Comparison of ENCODE assay signal across 1 cellular context in the genomic region with DNA sequence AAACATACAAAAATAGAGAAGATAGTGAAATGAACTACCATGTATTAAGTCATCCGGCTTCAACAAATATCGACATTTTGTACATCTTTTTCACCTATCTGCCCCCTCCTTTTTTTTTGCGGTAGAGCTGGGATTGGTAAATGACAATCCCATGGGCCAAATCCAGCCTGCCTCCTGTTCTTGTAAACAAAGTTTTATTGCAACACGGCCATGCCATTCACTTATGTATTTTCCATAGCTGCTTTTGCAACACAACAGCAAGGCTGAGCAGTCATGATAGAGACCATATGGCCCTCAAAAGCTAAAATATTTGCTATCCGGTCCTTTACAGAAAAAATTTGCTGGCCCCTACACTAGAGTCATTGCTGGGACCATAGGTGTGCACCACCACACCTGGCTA.
TF ChIP-seq lines count a peak whose summit lies in the region.

No MANE protein-coding gene starts in this region.

TF ChIP-seq in WTC11, 78 proteins besides CTCF, POLR2A, EP300 and RAD21 (continued from another document):
- TF ChIP-seq ZNF423 (CRISPR knock-in tag; IDR thresholded peaks at IDR 0.05) (no peak), NFYB (CRISPR knock-in tag; conservative IDR thresholded peaks at IDR 0.05; ENCODE audit: low read depth) (no peak), GTF2I (CRISPR knock-in tag; conservative IDR thresholded peaks at IDR 0.05) (no peak), NR2C2 (CRISPR knock-in tag; IDR thresholded peaks at IDR 0.05) (no peak), MXD4 (CRISPR knock-in tag; IDR thresholded peaks at IDR 0.05; ENCODE audit: borderline replicate concordance) (no peak)
- TF ChIP-seq, protein P1, sequence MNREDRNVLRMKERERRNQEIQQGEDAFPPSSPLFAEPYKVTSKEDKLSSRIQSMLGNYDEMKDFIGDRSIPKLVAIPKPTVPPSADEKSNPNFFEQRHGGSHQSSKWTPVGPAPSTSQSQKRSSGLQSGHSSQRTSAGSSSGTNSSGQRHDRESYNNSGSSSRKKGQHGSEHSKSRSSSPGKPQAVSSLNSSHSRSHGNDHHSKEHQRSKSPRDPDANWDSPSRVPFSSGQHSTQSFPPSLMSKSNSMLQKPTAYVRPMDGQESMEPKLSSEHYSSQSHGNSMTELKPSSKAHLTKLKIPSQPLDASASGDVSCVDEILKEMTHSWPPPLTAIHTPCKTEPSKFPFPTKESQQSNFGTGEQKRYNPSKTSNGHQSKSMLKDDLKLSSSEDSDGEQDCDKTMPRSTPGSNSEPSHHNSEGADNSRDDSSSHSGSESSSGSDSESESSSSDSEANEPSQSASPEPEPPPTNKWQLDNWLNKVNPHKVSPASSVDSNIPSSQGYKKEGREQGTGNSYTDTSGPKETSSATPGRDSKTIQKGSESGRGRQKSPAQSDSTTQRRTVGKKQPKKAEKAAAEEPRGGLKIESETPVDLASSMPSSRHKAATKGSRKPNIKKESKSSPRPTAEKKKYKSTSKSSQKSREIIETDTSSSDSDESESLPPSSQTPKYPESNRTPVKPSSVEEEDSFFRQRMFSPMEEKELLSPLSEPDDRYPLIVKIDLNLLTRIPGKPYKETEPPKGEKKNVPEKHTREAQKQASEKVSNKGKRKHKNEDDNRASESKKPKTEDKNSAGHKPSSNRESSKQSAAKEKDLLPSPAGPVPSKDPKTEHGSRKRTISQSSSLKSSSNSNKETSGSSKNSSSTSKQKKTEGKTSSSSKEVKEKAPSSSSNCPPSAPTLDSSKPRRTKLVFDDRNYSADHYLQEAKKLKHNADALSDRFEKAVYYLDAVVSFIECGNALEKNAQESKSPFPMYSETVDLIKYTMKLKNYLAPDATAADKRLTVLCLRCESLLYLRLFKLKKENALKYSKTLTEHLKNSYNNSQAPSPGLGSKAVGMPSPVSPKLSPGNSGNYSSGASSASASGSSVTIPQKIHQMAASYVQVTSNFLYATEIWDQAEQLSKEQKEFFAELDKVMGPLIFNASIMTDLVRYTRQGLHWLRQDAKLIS (CRISPR knock-in tag; IDR thresholded peaks at IDR 0.05; ENCODE audit: borderline replicate concordance): no peak
- TF ChIP-seq, protein P2, sequence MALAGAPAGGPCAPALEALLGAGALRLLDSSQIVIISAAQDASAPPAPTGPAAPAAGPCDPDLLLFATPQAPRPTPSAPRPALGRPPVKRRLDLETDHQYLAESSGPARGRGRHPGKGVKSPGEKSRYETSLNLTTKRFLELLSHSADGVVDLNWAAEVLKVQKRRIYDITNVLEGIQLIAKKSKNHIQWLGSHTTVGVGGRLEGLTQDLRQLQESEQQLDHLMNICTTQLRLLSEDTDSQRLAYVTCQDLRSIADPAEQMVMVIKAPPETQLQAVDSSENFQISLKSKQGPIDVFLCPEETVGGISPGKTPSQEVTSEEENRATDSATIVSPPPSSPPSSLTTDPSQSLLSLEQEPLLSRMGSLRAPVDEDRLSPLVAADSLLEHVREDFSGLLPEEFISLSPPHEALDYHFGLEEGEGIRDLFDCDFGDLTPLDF (CRISPR knock-in tag; IDR thresholded peaks at IDR 0.05): no peak
TF ChIP-seq in WTC11: peak in this region for 0.
